ENCODE assay signal across 15 cellular contexts in genomic region chr7:25792586-25792985, GRCh38.
DNase-seq lines count a peak whose midpoint lies in the region; ATAC-seq, FAIRE-seq and TF ChIP-seq lines count a peak whose summit lies in the region.
"Had no signal": no experiment of that assay in that cellular context is flagged by ENCODE, and none has a peak within 500 bp of the region (broad histone marks: within the 10 kb centered on the region; RNA-seq: fewer than 3 reads in every experiment).

No MANE protein-coding gene starts in this region.

- H3K4me1 ChIP-seq in K562 (replicated peaks in 1 of 2; ENCODE audit: control insufficient read depth in 2 of 2, insufficient read depth in 2 of 2, low read length in 2 of 2) (no peaks in the 10 kb centered on the region), uterus (peaks cover 0 to 7% of the 10 kb centered on the region in 2 donors), Peyer's patch (peaks cover 0 to 12% (median 0%) of the 10 kb centered on the region in 4 donors)
- H3K4me1 ChIP-seq: BLaER1 treated with 17β-estradiol and CSF1 and Interleukin-3, amounts not matched to agents 10 nM and 100 nM had no signal

- TF ChIP-seq CTCF in K562 (IDR thresholded peaks at IDR 0.05 in 2 of 3, conservative IDR thresholded peaks at IDR 0.05 in 1 of 3; ENCODE audit: insufficient read depth in 2 of 3, low read depth in 1 of 3, low read length in 3 of 3) = no peak
- no peak for TF ChIP-seq CTCF in osteocyte (IDR thresholded peaks at IDR 0.05)
- TF ChIP-seq CTCF in uterus (IDR thresholded peaks at IDR 0.05) = no peak
- no peak for TF ChIP-seq CTCF in Peyer's patch (IDR thresholded peaks at IDR 0.05)

- no peak for FAIRE-seq in K562 (lab: Jason Lieb, UNC)
- FAIRE-seq: GM12878, GM18507 had no signal

- intact Hi-C loops in K562 (cut with micrococcal nuclease) (no loop called here), uterus (cut with DNase I; ENCODE audit: low total_unique reads) (no loop called here)

- no peak for TF ChIP-seq RAD21 in K562 (CRISPR knock-in tag; conservative IDR thresholded peaks at IDR 0.05 in 1 of 2, IDR thresholded peaks at IDR 0.05 in 1 of 2)

- CTCF ChIA-PET in K562 (lab: Yijun Ruan, JAX; ENCODE audit: low intra/inter-chr PET ratio) = no interaction called here

- H3K9me3 Mint-ChIP-seq in osteocyte (ENCODE audit: unreplicated experiment) = peaks cover 6% of the 10 kb centered on the region

- in situ Hi-C loops in K562 (cut with MboI) = no loop called here

- H3K4me2 ChIP-seq in K562 (ENCODE audit: insufficient read depth, low read length) = no peak overlapping the region
- H3K4me2 ChIP-seq: BLaER1 treated with 17β-estradiol and CSF1 and Interleukin-3, amounts not matched to agents 10 nM and 100 nM had no signal

- DNase-seq in NOMO-1 treated with DMSO at 0.1 percent for 48 hours (lab: John Stamatoyannopoulos, UW; ENCODE audit: unreplicated experiment) (peak; percentile 28), NOMO-1 (lab: John Stamatoyannopoulos, UW; ENCODE audit: unreplicated experiment in 2 of 2) (no peak), K562 (ENCODE audit: extremely low read depth in 1 of 4, low spot score in 3 of 4) (no peak), osteocyte (ENCODE audit: extremely low spot score, unreplicated experiment) (peak; percentile 30), uterus (no peak), Peyer's patch (no peak)
- DNase-seq in activated effector memory CD4-positive, alpha-beta T cell treated with Interleukin-2 at 50 U/mL for 16 hours = no peak
- DNase-seq: 8988T; CD4-positive, CD25-positive, alpha-beta regulatory T cell; DMS79; HCEC 1CT had no signal

- H3K9me1 ChIP-seq in K562 (ENCODE audit: control insufficient read depth, insufficient read depth, low read length) = no peaks in the 10 kb centered on the region

- ATAC-seq in K562 = no peak
- ATAC-seq: GM12878 had no signal

- 2% methylated on average over 8 of the region's 8 CpGs for WGBS in K562 (ENCODE audit: insufficient coverage, low coverage, missing lambda C conversion rate)

- POLR2A ChIA-PET in K562 (lab: Yijun Ruan, JAX) = interaction anchor here (1.4 kb wide), 1 partner anchor 13 kb away, joined by 3 read pairs; no protein-coding TSS in a partner anchor

- no peaks in the 10 kb centered on the region for H3K79me2 ChIP-seq in K562 (ENCODE audit: control insufficient read depth, insufficient read depth, low read length)

- TF ChIP-seq POLR2A in K562 (conservative IDR thresholded peaks at IDR 0.05) (no peak), uterus (IDR thresholded peaks at IDR 0.05) (no peak), Peyer's patch (IDR thresholded peaks at IDR 0.05) (no peak)

- H3K36me3 ChIP-seq in K562 (ENCODE audit: control insufficient read depth, insufficient read depth, low read length) (no peaks in the 10 kb centered on the region), uterus (no peaks in the 10 kb centered on the region), Peyer's patch (no peaks in the 10 kb centered on the region)
- H3K36me3 ChIP-seq: BLaER1 treated with 17β-estradiol and CSF1 and Interleukin-3, amounts not matched to agents 10 nM and 100 nM had no signal

- no peak for TF ChIP-seq EP300 in K562 (IDR thresholded peaks at IDR 0.05; ENCODE audit: low read length)

- H3K27me3 ChIP-seq in K562 (ENCODE audit: control insufficient read depth in 2 of 2, insufficient read depth in 2 of 2, low read length in 2 of 2) (peaks cover 3 to 29% of the 10 kb centered on the region in 2 experiments; a peak in 3 of 5 replicates), uterus (no peaks in the 10 kb centered on the region), Peyer's patch (no peaks in the 10 kb centered on the region)
- H3K27me3 ChIP-seq: BLaER1 treated with 17β-estradiol and CSF1 and Interleukin-3, amounts not matched to agents 10 nM and 100 nM had no signal

- H3K36me3 Mint-ChIP-seq in osteocyte (ENCODE audit: unreplicated experiment) = peaks cover 16% of the 10 kb centered on the region
- H3K36me3 Mint-ChIP-seq: CD4-positive, CD25-positive, alpha-beta regulatory T cell had no signal

- H4K20me1 ChIP-seq in K562 (replicated peaks; ENCODE audit: control insufficient read depth, insufficient read depth, low read length) = no peaks in the 10 kb centered on the region
- H4K20me1 ChIP-seq: BLaER1 treated with 17β-estradiol and CSF1 and Interleukin-3, amounts not matched to agents 10 nM and 100 nM had no signal

- H3K27ac ChIP-seq in K562 (ENCODE audit: extremely low read depth, low read depth, low read length) = no peak overlapping the region
- H3K27ac ChIP-seq in uterus = no peak overlapping the region
- H3K27ac ChIP-seq in Peyer's patch = peak overlapping the region in 1 of 4 donors; percentile 25
- H3K27ac ChIP-seq: BLaER1 treated with 17β-estradiol and CSF1 and Interleukin-3, amounts not matched to agents 10 nM and 100 nM; HL-60 had no signal

- H3K4me3 Mint-ChIP-seq in osteocyte (ENCODE audit: unreplicated experiment) = no peak overlapping the region
- H3K4me3 Mint-ChIP-seq: CD4-positive, CD25-positive, alpha-beta regulatory T cell had no signal

- H3K4me3 ChIP-seq in K562 = no peak overlapping the region
- H3K4me3 ChIP-seq in uterus = no peak overlapping the region
- no peak overlapping the region for H3K4me3 ChIP-seq in Peyer's patch
- H3K4me3 ChIP-seq: BLaER1 treated with 17β-estradiol and CSF1 and Interleukin-3, amounts not matched to agents 10 nM and 100 nM; GM12878 had no signal

- H3K9ac ChIP-seq in K562 (ENCODE audit: insufficient read depth in 1 of 2, low read depth in 2 of 2, low read length in 2 of 2) = no peak overlapping the region
- H3K9ac ChIP-seq: BLaER1 treated with 17β-estradiol and CSF1 and Interleukin-3, amounts not matched to agents 10 nM and 100 nM had no signal

- no peak overlapping the region for H3K27ac Mint-ChIP-seq in osteocyte (ENCODE audit: unreplicated experiment)
- H3K27ac Mint-ChIP-seq: CD4-positive, CD25-positive, alpha-beta regulatory T cell had no signal

- peaks cover 41% of the 10 kb centered on the region for H3K4me1 Mint-ChIP-seq in osteocyte (ENCODE audit: unreplicated experiment)
- H3K4me1 Mint-ChIP-seq: CD4-positive, CD25-positive, alpha-beta regulatory T cell had no signal

- no peak overlapping the region for H2AFZ ChIP-seq in K562 (ENCODE audit: low read depth, low read length)

- H3K27me3 Mint-ChIP-seq in osteocyte (ENCODE audit: unreplicated experiment) = no peaks in the 10 kb centered on the region

- BruUV-seq in K562 (replicated peaks; lab: Mats Ljungman, UMichigan) = no TSS peak

- H3K9me3 ChIP-seq in K562 (replicated peaks; ENCODE audit: control insufficient read depth, insufficient read depth, low read depth, low read length) (no peaks in the 10 kb centered on the region), uterus (no peaks in the 10 kb centered on the region), Peyer's patch (no peaks in the 10 kb centered on the region)

TF ChIP-seq in K562, 482 proteins besides CTCF, POLR2A, EP300 and RAD21:
- TF ChIP-seq ZNF766 (CRISPR knock-in tag; conservative IDR thresholded peaks at IDR 0.05) (peak; percentile 94), ZNF436 (CRISPR knock-in tag; IDR thresholded peaks at IDR 0.05) (no peak), SPI1 (IDR thresholded peaks at IDR 0.05; ENCODE audit: borderline replicate concordance, low read depth, low read length) (0 out of 2 replicates have a peak, but pooled peaks have one; percentile 13), NFXL1 (CRISPR knock-in tag; IDR thresholded peaks at IDR 0.05) (no peak)

Comparison
In these comparisons a context has a peak if more than half of its experiments do, and no peak if none do; other contexts are left out.
1. DNase-seq: peak in NOMO-1 treated with DMSO at 0.1 percent for 48 hours (single experiment) and osteocyte (single experiment); none in NOMO-1 (0 of 2), K562 (0 of 4), uterus (0 of 2), activated effector memory CD4-positive, alpha-beta T cell treated with Interleukin-2 at 50 U/mL for 16 hours (single experiment) and Peyer's patch (0 of 3).